Comparison of ENCODE assay signal across 8 cellular contexts in the genomic region with DNA sequence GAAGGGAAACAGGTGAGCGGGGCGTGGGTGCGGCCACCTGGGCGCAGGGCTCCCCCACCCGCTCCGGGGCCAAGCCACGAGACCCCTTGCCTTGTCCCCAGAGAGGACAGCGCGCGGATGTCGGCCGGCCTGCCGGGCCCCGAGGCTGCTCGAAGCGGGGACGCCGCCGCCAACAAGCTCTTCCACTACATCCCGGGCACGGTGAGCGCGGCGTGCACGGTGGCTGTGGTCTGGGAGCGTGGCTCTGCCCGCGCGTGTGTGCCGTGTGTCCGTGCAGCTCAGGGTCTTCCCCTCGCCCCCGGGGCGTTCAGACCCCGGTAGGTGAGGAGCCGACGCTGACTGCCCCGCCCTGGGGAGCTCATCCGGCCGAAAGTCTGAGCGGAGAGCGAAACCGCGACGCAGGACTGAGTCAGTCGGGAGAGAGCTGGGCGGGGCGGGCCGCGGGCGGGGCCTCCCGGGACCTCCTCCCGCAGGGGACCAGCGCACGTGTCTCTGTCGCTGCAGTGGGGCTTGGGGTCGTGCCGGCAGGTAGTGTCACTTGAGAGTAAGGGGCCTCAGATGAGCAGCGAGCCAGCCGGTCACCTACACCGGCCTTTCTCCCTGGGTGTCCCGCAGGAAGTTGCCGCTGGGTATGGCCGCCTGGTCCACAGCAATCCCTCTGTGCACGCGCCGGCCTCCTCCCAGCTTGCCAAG. TPM values are rescaled to one million over a fixed set of nuclear protein-coding genes. Genes with fewer than 3 reads are reported as not detected.
DNase-seq lines count a peak whose midpoint lies in the region; ATAC-seq and TF ChIP-seq lines count a peak whose summit lies in the region.

No MANE protein-coding gene starts in this region.

- peaks cover 4 to 29% (median 12%) of the 10 kb centered on the region in 12 donors for H3K4me1 ChIP-seq in heart left ventricle
- H3K4me1 ChIP-seq in vagina: peaks cover 34% of the 10 kb centered on the region

- H3K27me3 ChIP-seq in heart left ventricle (peaks cover 0 to 34% (median 23%) of the 10 kb centered on the region in 9 donors), vagina (no peaks in the 10 kb centered on the region)

- H3K27ac Mint-ChIP-seq in activated naive CD4-positive, alpha-beta T cell treated with anti-CD3 and anti-CD28 coated beads for 36 hours: peak overlapping the region; percentile 59

- ATAC-seq in GM18505 (IDR thresholded peaks at IDR 0.05; ENCODE audit: unreplicated experiment): peak; percentile 45
- ATAC-seq in HG02973 (IDR thresholded peaks at IDR 0.05; ENCODE audit: unreplicated experiment): peak; percentile 44
- peak; percentile 34 to 65 (median 56) for ATAC-seq in heart left ventricle

- WGBS in heart left ventricle, 4 donors: 1% methylated on average over 20 to 67 of the region's 67 CpGs

- peaks cover 4% of the 10 kb centered on the region for H3K36me3 Mint-ChIP-seq in activated naive CD4-positive, alpha-beta T cell treated with anti-CD3 and anti-CD28 coated beads for 36 hours (ENCODE audit: low read depth)

- peak overlapping the region; percentile 49 to 78 (median 61) for H3K4me3 ChIP-seq in heart left ventricle
- peak overlapping the region; percentile 63 to 75 for H3K4me3 ChIP-seq in vagina

- intact Hi-C loops in activated naive CD4-positive, alpha-beta T cell treated with anti-CD3 and anti-CD28 coated beads for 36 hours (cut with micrococcal nuclease): loop anchor here (1.0 kb wide), 1 partner anchor 7 kb away; a partner anchor contains a TSS
- intact Hi-C loops in heart left ventricle (cut with DNase I) (loop anchor here in 1 of 10 donors (10.0 kb wide), 1 partner anchor 62 kb away; no protein-coding TSS in a partner anchor), vagina (cut with DNase I) (no loop called here)

- peaks cover 0 to 12% (median 0%) of the 10 kb centered on the region in 9 donors for H3K36me3 ChIP-seq in heart left ventricle
- peaks cover 0 to 5% of the 10 kb centered on the region in 2 donors for H3K36me3 ChIP-seq in vagina

- H3K4me3 Mint-ChIP-seq in activated naive CD4-positive, alpha-beta T cell treated with anti-CD3 and anti-CD28 coated beads for 36 hours: peak overlapping the region; percentile 77

- CTCF ChIA-PET in activated naive CD4-positive, alpha-beta T cell treated with anti-CD3 and anti-CD28 coated beads for 36 hours (lab: Charles Lee): interaction anchor here (0.6 to 1.3 kb wide), 4 partner anchors 9 to 160 kb away, joined by 3 to 4 read pairs (median 4); no protein-coding TSS in a partner anchor

- H3K27ac ChIP-seq in heart left ventricle: peak overlapping the region in 3 of 12 donors; percentile 20 to 68 (median 50)
- H3K27ac ChIP-seq in vagina: peak overlapping the region; percentile 97

- TF ChIP-seq CTCF in heart left ventricle (IDR thresholded peaks at IDR 0.05): no peak
- no peak for TF ChIP-seq CTCF in vagina (IDR thresholded peaks at IDR 0.05)

- TF ChIP-seq POLR2A in GM18505 (IDR thresholded peaks at IDR 0.05; ENCODE audit: borderline replicate concordance, extremely low read depth, insufficient read depth, insufficient read length) (no peak), heart left ventricle (IDR thresholded peaks at IDR 0.05) (no peak), vagina (IDR thresholded peaks at IDR 0.05) (no peak)

- no peaks in the 10 kb centered on the region for H3K9me3 Mint-ChIP-seq in activated naive CD4-positive, alpha-beta T cell treated with anti-CD3 and anti-CD28 coated beads for 36 hours

- peaks cover 13% of the 10 kb centered on the region for H3K4me1 Mint-ChIP-seq in activated naive CD4-positive, alpha-beta T cell treated with anti-CD3 and anti-CD28 coated beads for 36 hours (ENCODE audit: low read depth)

- peak; percentile 92 for DNase-seq in RPMI8226
- DNase-seq in activated naive CD4-positive, alpha-beta T cell treated with anti-CD3 and anti-CD28 coated beads for 36 hours: peak; percentile 87
- peak; percentile 69 to 88 (median 73) for DNase-seq in heart left ventricle
- DNase-seq in renal cortical epithelial cell (ENCODE audit: low read depth): peak; percentile 26
- no peak for DNase-seq in vagina (ENCODE audit: extremely low spot score in 2 of 2)
- no peak for DNase-seq in DMS153 (lab: John Stamatoyannopoulos, UW)

- H3K9me3 ChIP-seq in heart left ventricle (no peaks in the 10 kb centered on the region), vagina (no peaks in the 10 kb centered on the region)

- H3K27me3 Mint-ChIP-seq in activated naive CD4-positive, alpha-beta T cell treated with anti-CD3 and anti-CD28 coated beads for 36 hours (ENCODE audit: low read depth): peaks cover 9% of the 10 kb centered on the region

RNA-seq across cellular contexts. Expression of a gene that starts 0.5 kb away (rescaled TPM):
- total RNA-seq in activated naive CD4-positive, alpha-beta T cell treated with anti-CD3 and anti-CD28 coated beads for 36 hours: under 1 TPM; 0.52 to 0.69 TPM
- under 1 TPM in 2 of 9 donors, not detected in 7; 0.37 to 0.63 TPM for total RNA-seq in heart left ventricle
- under 1 TPM; 0.15 TPM for polyA plus RNA-seq in heart left ventricle
- total RNA-seq in renal cortical epithelial cell: 2.4 and 2.6 TPM in 2 replicates
- total RNA-seq in vagina: 15.2 TPM

RNA-seq across cellular contexts. Expression of a gene that starts 6.4 kb away (rescaled TPM):
- 10 to 100 TPM; 19.4 to 20.2 TPM for total RNA-seq in activated naive CD4-positive, alpha-beta T cell treated with anti-CD3 and anti-CD28 coated beads for 36 hours
- 1 to 10 TPM; 1.6 to 6.8 (median 4.7) TPM for total RNA-seq in heart left ventricle
- polyA plus RNA-seq in heart left ventricle: 1 to 10 TPM; 5.4 to 5.5 TPM
- total RNA-seq in renal cortical epithelial cell: 1.9 and 10.1 TPM in 2 replicates
- 19.6 TPM for total RNA-seq in vagina

RNA-seq across cellular contexts. Expression of a gene that starts 7.7 kb away (rescaled TPM):
- total RNA-seq in activated naive CD4-positive, alpha-beta T cell treated with anti-CD3 and anti-CD28 coated beads for 36 hours: 100 to 1,000 TPM; 113 to 119 TPM
- 10 to 100 TPM; 36.0 to 63.6 (median 43.3) TPM for total RNA-seq in heart left ventricle
- 10 to 100 TPM; 55.1 to 85.3 TPM for polyA plus RNA-seq in heart left ventricle
- 59.7 and 88.7 TPM in 2 replicates for total RNA-seq in renal cortical epithelial cell
- total RNA-seq in vagina: 42.5 TPM

RNA-seq across cellular contexts. Expression of a gene that starts 15.1 kb away (rescaled TPM):
- not detected for total RNA-seq in activated naive CD4-positive, alpha-beta T cell treated with anti-CD3 and anti-CD28 coated beads for 36 hours
- total RNA-seq in heart left ventricle (100 to 1,000 TPM in 6 of 9 donors, 10 to 100 TPM in 3; 52.8 to 149 (median 104) TPM), renal cortical epithelial cell (0.10 TPM in 1 of 2 replicates, not detected in the other), vagina (not detected)
- polyA plus RNA-seq in heart left ventricle: 100 to 1,000 TPM in 1 of 2 donors, 10 to 100 TPM in 1; 53.3 to 353 TPM

RNA-seq across cellular contexts. Expression of a gene that starts 33.1 kb away (rescaled TPM):
- 1 to 10 TPM; 4.1 to 4.7 TPM for total RNA-seq in activated naive CD4-positive, alpha-beta T cell treated with anti-CD3 and anti-CD28 coated beads for 36 hours
- total RNA-seq in heart left ventricle (10 to 100 TPM; 26.8 to 98.1 (median 42.0) TPM), renal cortical epithelial cell (12.4 and 78.1 TPM in 2 replicates), vagina (34.6 TPM)
- 10 to 100 TPM; 25.7 to 29.2 TPM for polyA plus RNA-seq in heart left ventricle

Comparison
In these comparisons a context has a peak if more than half of its experiments do, and no peak if none do; other contexts are left out.
1. DNase-seq: peak in RPMI8226 (single experiment), activated naive CD4-positive, alpha-beta T cell treated with anti-CD3 and anti-CD28 coated beads for 36 hours (single experiment), heart left ventricle (5 of 5) and renal cortical epithelial cell (single experiment); none in vagina (0 of 2) and DMS153 (single experiment).
2. Peak in every context shown above with its lines, with median percentiles within 50 percentile points of each other: ATAC-seq.